19 cellular contexts compared by ENCODE assay signal in genomic region chr1:115398745-115399144, GRCh38.
A peak's percentile ranks its signal among the peaks of the same experiment; 100 is the strongest.
DNase-seq lines count a peak whose midpoint lies in the region; ATAC-seq, FAIRE-seq and TF ChIP-seq lines count a peak whose summit lies in the region.
"Had no signal": no experiment of that assay in that cellular context is flagged by ENCODE, and none has a peak within 500 bp of the region (broad histone marks: within the 10 kb centered on the region; RNA-seq: fewer than 3 reads in every experiment).

No MANE protein-coding gene starts in this region.

- H3K36me3 ChIP-seq in right atrium auricular region (no peaks in the 10 kb centered on the region), body of pancreas (replicated peaks in 1 of 2; ENCODE audit: insufficient read depth in 1 of 2, low read depth in 2 of 2) (no peaks in the 10 kb centered on the region), pancreas (no peaks in the 10 kb centered on the region)
- H3K36me3 ChIP-seq: BLaER1 treated with 17β-estradiol and CSF1 and Interleukin-3, amounts not matched to agents 10 nM and 100 nM had no signal

- H3K27ac ChIP-seq in right atrium auricular region (no peak overlapping the region), body of pancreas (no peak overlapping the region), pancreas (no peak overlapping the region)
- H3K27ac ChIP-seq: 22Rv1; A549; BLaER1 treated with 17β-estradiol and CSF1 and Interleukin-3, amounts not matched to agents 10 nM and 100 nM; C4-2B had no signal

- 38 to 58% methylated on average over 4 of the region's 4 CpGs for WGBS in body of pancreas, 2 donors
- WGBS in pancreas, 2 donors: 41 to 45% methylated on average over 4 of the region's 4 CpGs

- DNase-seq in Right ventricle myocardium superior (no peak), right atrium auricular region (ENCODE audit: low spot score) (no peak), body of pancreas (peak in 1 of 4 donors; percentile 9), pancreas (no peak)
- DNase-seq: AML-193; Caco-2; Calu3; CD4-positive, alpha-beta T cell; CD8-positive, alpha-beta T cell; DMS79 treated with DMSO at 0.1 percent for 48 hours; GF-D8 had no signal

- no peak overlapping the region for H3K4me3 ChIP-seq in right atrium auricular region
- no peak overlapping the region for H3K4me3 ChIP-seq in body of pancreas
- H3K4me3 ChIP-seq in pancreas: no peak overlapping the region
- H3K4me3 ChIP-seq: A549; BLaER1 treated with 17β-estradiol and CSF1 and Interleukin-3, amounts not matched to agents 10 nM and 100 nM had no signal

- intact Hi-C loops in Right ventricle myocardium superior (cut with DNase I): no loop called here
- intact Hi-C loops in body of pancreas (cut with DNase I): no loop called here
- intact Hi-C loops in pancreas (cut with DNase I): no loop called here

- TF ChIP-seq POLR2A in body of pancreas (IDR thresholded peaks at IDR 0.05): no peak

- TF ChIP-seq CTCF in right atrium auricular region (IDR thresholded peaks at IDR 0.05) (no peak), body of pancreas (IDR thresholded peaks at IDR 0.05) (no peak), pancreas (IDR thresholded peaks at IDR 0.05) (no peak)

- ATAC-seq in Right ventricle myocardium superior (ENCODE audit: poor library complexity) (peak; percentile 31), body of pancreas (peak; percentile 18), pancreas (peak in 3 of 4 donors; percentile 70 to 75 (median 71)), GM18519 (IDR thresholded peaks at IDR 0.05; ENCODE audit: low FRiP score, unreplicated experiment) (no peak)
- ATAC-seq: A549; CD8-positive, alpha-beta T cell had no signal

- H3K27me3 ChIP-seq in right atrium auricular region (no peaks in the 10 kb centered on the region), body of pancreas (no peaks in the 10 kb centered on the region), pancreas (no peaks in the 10 kb centered on the region)
- H3K27me3 ChIP-seq: BLaER1 treated with 17β-estradiol and CSF1 and Interleukin-3, amounts not matched to agents 10 nM and 100 nM had no signal

- no peaks in the 10 kb centered on the region for H3K9me3 ChIP-seq in right atrium auricular region
- H3K9me3 ChIP-seq in body of pancreas: no peaks in the 10 kb centered on the region
- no peaks in the 10 kb centered on the region for H3K9me3 ChIP-seq in pancreas
- H3K9me3 ChIP-seq: A549, Caco-2 had no signal

- no peak for FAIRE-seq in pancreas (lab: Jason Lieb, UNC)
- FAIRE-seq: A549, D721Med, G401.6, GM12891 had no signal

- peaks cover 0 to 17% of the 10 kb centered on the region in 2 donors for H3K4me1 ChIP-seq in right atrium auricular region
- peaks cover 13% of the 10 kb centered on the region for H3K4me1 ChIP-seq in body of pancreas
- peaks cover 0 to 6% (median 0%) of the 10 kb centered on the region in 3 donors for H3K4me1 ChIP-seq in pancreas
- H3K4me1 ChIP-seq: A549 had no signal
